In the genomic region with DNA sequence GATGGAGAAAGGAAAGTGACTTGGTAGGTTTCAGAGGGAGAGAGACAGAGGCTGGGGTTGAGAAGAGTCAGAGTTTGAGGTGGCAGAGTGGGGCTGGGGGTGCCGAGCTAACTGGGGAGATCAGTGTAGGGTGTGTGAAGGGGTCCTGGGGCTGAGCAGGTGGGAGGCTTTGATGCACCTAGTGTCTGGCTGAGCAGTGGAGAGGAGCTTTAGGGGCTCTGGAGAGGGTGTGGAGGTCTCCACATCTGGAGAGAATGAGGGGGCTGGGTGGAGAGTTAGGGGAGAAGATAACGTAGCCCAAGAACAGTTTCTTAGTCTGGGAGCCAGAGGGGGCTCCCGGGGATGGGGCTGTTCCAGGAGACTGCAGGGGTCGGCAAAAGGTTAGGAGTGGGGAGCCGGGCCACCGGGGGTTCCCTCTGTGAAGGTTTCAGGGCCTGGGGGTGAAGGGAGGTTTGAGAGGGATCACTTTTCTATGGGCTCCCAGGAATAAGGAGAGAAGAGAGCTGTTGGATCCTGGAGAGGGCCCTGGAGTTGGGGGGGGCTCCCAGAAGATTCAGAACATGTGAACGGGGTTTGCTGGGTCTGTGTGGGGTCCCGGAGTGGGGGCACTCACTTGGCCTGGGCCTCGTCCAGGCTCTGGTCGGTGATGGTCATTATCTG, we compare ENCODE assay signal across 6 cellular contexts. TPM values are rescaled to one million over a fixed set of nuclear protein-coding genes. Genes with fewer than 3 reads are reported as not detected.
DNase-seq lines count a peak whose midpoint lies in the region; ATAC-seq and TF ChIP-seq lines count a peak whose summit lies in the region.

No MANE protein-coding gene starts in this region.

- H3K9me3 Mint-ChIP-seq in T-helper 1 cell treated with Interleukin-12 subunit alpha and Interleukin-12 subunit beta and Interleukin-4 antibody, amounts not matched to agents 30 μg/mL and 1 μg/mL, for 36 hours = no peaks in the 10 kb centered on the region

- no peak for TF ChIP-seq EP300 in gastroesophageal sphincter (IDR thresholded peaks at IDR 0.05)

- no peaks in the 10 kb centered on the region for H3K9me3 ChIP-seq in gastroesophageal sphincter

- DNase-seq in T-helper 1 cell = no peak
- DNase-seq in 8988T = no peak
- no peak for DNase-seq in stimulated activated CD4-positive, alpha-beta T cell treated with anti-CD3 and anti-CD28 coated beads, Interleukin-2, amount 100 ng/mL, for 24 hours

- H3K4me1 ChIP-seq in gastroesophageal sphincter = peaks cover 0 to 88% (median 34%) of the 10 kb centered on the region in 3 donors

- H3K27me3 ChIP-seq in gastroesophageal sphincter = no peaks in the 10 kb centered on the region

- peaks cover 0 to 23% of the 10 kb centered on the region in 2 donors for H3K36me3 ChIP-seq in gastroesophageal sphincter

- no peak for TF ChIP-seq CTCF in gastroesophageal sphincter (IDR thresholded peaks at IDR 0.05)

- peak overlapping the region; percentile 92 for H3K27ac Mint-ChIP-seq in T-helper 1 cell treated with Interleukin-12 subunit alpha and Interleukin-12 subunit beta and Interleukin-4 antibody, amounts not matched to agents 30 μg/mL and 1 μg/mL, for 36 hours

- H3K4me1 Mint-ChIP-seq in T-helper 1 cell treated with Interleukin-12 subunit alpha and Interleukin-12 subunit beta and Interleukin-4 antibody, amounts not matched to agents 30 μg/mL and 1 μg/mL, for 36 hours (ENCODE audit: low read depth) = peaks cover 40% of the 10 kb centered on the region

- H3K36me3 Mint-ChIP-seq in T-helper 1 cell treated with Interleukin-12 subunit alpha and Interleukin-12 subunit beta and Interleukin-4 antibody, amounts not matched to agents 30 μg/mL and 1 μg/mL, for 36 hours (ENCODE audit: low read depth) = peaks cover 53% of the 10 kb centered on the region

- no peaks in the 10 kb centered on the region for H3K27me3 Mint-ChIP-seq in T-helper 1 cell treated with Interleukin-12 subunit alpha and Interleukin-12 subunit beta and Interleukin-4 antibody, amounts not matched to agents 30 μg/mL and 1 μg/mL, for 36 hours (ENCODE audit: low read depth)

- no peak for ATAC-seq in gastroesophageal sphincter

- H3K27ac ChIP-seq in gastroesophageal sphincter (peak overlapping the region; percentile 97 to 99 (median 98)), temporal lobe (ENCODE audit: low read depth, low read length) (peak overlapping the region; percentile 98)

- TF ChIP-seq POLR2A in gastroesophageal sphincter (IDR thresholded peaks at IDR 0.05) = no peak

- 0 to 4% methylated on average over 6 of the region's 10 CpGs for WGBS in gastroesophageal sphincter (ENCODE audit: low coverage in 1 of 2), 2 donors

- H3K4me3 ChIP-seq in gastroesophageal sphincter = peak overlapping the region; percentile 89 to 98

- peak overlapping the region; percentile 96 for H3K4me3 Mint-ChIP-seq in T-helper 1 cell treated with Interleukin-12 subunit alpha and Interleukin-12 subunit beta and Interleukin-4 antibody, amounts not matched to agents 30 μg/mL and 1 μg/mL, for 36 hours

RNA-seq across cellular contexts. Expression of a gene that starts 0.8 kb away (rescaled TPM):
- total RNA-seq in gastroesophageal sphincter (10 to 100 TPM; 42.9 to 70.1 (median 61.0) TPM), temporal lobe (21.4 TPM)

RNA-seq across cellular contexts. Expression of a gene that starts 3.2 kb away (rescaled TPM):
- total RNA-seq in gastroesophageal sphincter (10 to 100 TPM in 2 of 4 donors, 1 to 10 TPM in 1, under 1 TPM in 1; 0.93 to 16.3 (median 9.0) TPM), temporal lobe (0.49 TPM)

RNA-seq across cellular contexts. Expression of a gene that starts 5.2 kb away (rescaled TPM):
- total RNA-seq in gastroesophageal sphincter (1 to 10 TPM; 1.4 to 2.3 (median 1.6) TPM), temporal lobe (0.98 TPM)

RNA-seq across cellular contexts. Expression of a gene that starts 11.0 kb away (rescaled TPM):
- total RNA-seq in gastroesophageal sphincter (100 to 1,000 TPM in 1 of 4 donors, 10 to 100 TPM in 3; 78.8 to 101 (median 88.0) TPM), temporal lobe (61.5 TPM)

RNA-seq across cellular contexts. Expression of a gene that starts 13.3 kb away (rescaled TPM):
- 10 to 100 TPM; 45.6 to 70.5 (median 54.6) TPM for total RNA-seq in gastroesophageal sphincter
- 17.5 TPM for total RNA-seq in temporal lobe
